Comparison of ENCODE assay signal across 1 cellular context in the genomic region with DNA sequence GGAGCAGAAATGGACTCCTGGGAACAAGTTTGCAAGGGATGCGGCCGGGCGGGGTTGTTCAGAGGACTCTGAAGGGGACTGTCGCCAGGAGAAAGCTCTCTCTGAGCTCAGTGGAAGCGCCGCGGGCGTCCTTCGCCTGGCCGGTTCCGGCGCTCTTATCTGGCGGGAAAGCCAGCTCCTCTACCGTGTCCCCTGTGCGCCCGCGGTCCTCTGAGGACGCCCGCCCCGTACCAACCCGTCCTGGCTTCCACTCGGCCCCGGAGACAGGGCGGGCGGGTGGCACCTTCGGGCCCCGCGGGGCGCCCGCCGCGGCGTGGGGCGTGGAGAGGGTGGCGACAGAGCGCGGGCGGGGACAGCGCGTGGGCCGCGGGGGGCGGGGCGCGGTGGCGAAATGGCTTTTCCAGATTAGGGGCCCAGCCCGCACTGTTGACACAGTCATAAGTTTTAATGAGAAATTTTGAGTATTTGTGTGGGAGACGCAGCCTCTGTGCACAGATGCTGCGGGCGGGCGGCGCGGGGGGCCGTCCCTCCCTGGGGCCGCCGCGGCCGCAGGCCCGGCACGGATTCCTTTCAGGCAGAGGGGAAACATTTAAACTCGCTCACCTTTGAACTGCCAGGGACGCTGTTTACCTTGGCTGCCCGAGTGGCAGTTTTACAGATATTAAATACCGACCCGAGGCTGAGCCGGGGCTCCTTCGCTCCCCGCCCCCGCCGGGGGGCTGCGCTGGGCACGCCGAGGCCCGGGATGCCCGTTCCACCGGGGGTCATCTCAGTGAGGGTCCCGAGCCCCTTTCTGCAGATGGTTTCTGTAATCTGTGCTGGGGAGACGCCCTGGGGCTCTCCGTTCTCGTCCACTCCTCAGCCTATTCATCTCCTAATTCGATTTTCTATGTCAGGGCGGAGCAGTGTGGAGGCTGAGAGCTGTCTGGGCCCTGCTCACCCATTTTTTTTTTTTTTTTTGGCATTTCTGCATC.
A peak's percentile ranks its signal among the peaks of the same experiment; 100 is the strongest.
TF ChIP-seq lines count a peak whose summit lies in the region.

No MANE protein-coding gene starts in this region.

TF ChIP-seq in HEK293, 187 proteins besides CTCF, POLR2A, EP300 and RAD21 (continued from another document):
- TF ChIP-seq, protein P1, sequence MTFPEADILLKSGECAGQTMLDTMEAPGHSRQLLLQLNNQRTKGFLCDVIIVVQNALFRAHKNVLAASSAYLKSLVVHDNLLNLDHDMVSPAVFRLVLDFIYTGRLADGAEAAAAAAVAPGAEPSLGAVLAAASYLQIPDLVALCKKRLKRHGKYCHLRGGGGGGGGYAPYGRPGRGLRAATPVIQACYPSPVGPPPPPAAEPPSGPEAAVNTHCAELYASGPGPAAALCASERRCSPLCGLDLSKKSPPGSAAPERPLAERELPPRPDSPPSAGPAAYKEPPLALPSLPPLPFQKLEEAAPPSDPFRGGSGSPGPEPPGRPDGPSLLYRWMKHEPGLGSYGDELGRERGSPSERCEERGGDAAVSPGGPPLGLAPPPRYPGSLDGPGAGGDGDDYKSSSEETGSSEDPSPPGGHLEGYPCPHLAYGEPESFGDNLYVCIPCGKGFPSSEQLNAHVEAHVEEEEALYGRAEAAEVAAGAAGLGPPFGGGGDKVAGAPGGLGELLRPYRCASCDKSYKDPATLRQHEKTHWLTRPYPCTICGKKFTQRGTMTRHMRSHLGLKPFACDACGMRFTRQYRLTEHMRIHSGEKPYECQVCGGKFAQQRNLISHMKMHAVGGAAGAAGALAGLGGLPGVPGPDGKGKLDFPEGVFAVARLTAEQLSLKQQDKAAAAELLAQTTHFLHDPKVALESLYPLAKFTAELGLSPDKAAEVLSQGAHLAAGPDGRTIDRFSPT (tag by site-specific recombination; IDR thresholded peaks at IDR 0.05) = peak; percentile 13; the same call in 1 of the 2 replicates
- TF ChIP-seq KLF10 (tag by site-specific recombination; IDR thresholded peaks at IDR 0.05) (peak; percentile 77), ZNF426 (tag by site-specific recombination; IDR thresholded peaks at IDR 0.05) (no peak), ZNF112 (tag by site-specific recombination; IDR thresholded peaks at IDR 0.05) (no peak), GLIS1 (tag by site-specific recombination; IDR thresholded peaks at IDR 0.05) (peak; percentile 98), ZNF610 (tag by site-specific recombination; IDR thresholded peaks at IDR 0.05; ENCODE audit: borderline replicate concordance) (peak; percentile 37; the same call in 1 of the 2 replicates), ZNF19 (tag by site-specific recombination; IDR thresholded peaks at IDR 0.05; ENCODE audit: low read depth) (no peak), ZNF324 (tag by site-specific recombination; IDR thresholded peaks at IDR 0.05) (0 out of 2 replicates have a peak, but pooled peaks have one; percentile 26), PRDM1 (tag by site-specific recombination; IDR thresholded peaks at IDR 0.05) (no peak), ZEB2 (tag by site-specific recombination; IDR thresholded peaks at IDR 0.05) (peak; percentile 17), ZBTB21 (tag by site-specific recombination; IDR thresholded peaks at IDR 0.05) (no peak), ZNF501 (tag by site-specific recombination; IDR thresholded peaks at IDR 0.05) (no peak), TRIM28 (IDR thresholded peaks at IDR 0.05; ENCODE audit: borderline replicate concordance, low read length) (0 out of 2 replicates have a peak, but pooled peaks have one; percentile 14), BCL11A (tag by site-specific recombination; IDR thresholded peaks at IDR 0.05; ENCODE audit: low read depth) (no peak), ZNF292 (tag by site-specific recombination; IDR thresholded peaks at IDR 0.05; ENCODE audit: borderline replicate concordance, low read depth) (no peak), ZFP41 (tag by site-specific recombination; IDR thresholded peaks at IDR 0.05; ENCODE audit: borderline replicate concordance) (no peak), SETDB1 (IDR thresholded peaks at IDR 0.05; ENCODE audit: insufficient read length, low read length) (no peak), ZBTB7A (tag by site-specific recombination; IDR thresholded peaks at IDR 0.05; ENCODE audit: low read depth) (no peak; the same call in 1 of the 2 replicates), ZNF239 (tag by site-specific recombination; IDR thresholded peaks at IDR 0.05) (no peak), ZNF623 (tag by site-specific recombination; IDR thresholded peaks at IDR 0.05) (no peak), ZNF366 (tag by site-specific recombination; conservative IDR thresholded peaks at IDR 0.05) (peak; percentile 25; the same call in 1 of the 2 replicates), ZNF423 (tag by site-specific recombination; IDR thresholded peaks at IDR 0.05) (peak; percentile 90), ZIC2 (tag by site-specific recombination; IDR thresholded peaks at IDR 0.05) (peak; percentile 84)
- TF ChIP-seq, protein P2, sequence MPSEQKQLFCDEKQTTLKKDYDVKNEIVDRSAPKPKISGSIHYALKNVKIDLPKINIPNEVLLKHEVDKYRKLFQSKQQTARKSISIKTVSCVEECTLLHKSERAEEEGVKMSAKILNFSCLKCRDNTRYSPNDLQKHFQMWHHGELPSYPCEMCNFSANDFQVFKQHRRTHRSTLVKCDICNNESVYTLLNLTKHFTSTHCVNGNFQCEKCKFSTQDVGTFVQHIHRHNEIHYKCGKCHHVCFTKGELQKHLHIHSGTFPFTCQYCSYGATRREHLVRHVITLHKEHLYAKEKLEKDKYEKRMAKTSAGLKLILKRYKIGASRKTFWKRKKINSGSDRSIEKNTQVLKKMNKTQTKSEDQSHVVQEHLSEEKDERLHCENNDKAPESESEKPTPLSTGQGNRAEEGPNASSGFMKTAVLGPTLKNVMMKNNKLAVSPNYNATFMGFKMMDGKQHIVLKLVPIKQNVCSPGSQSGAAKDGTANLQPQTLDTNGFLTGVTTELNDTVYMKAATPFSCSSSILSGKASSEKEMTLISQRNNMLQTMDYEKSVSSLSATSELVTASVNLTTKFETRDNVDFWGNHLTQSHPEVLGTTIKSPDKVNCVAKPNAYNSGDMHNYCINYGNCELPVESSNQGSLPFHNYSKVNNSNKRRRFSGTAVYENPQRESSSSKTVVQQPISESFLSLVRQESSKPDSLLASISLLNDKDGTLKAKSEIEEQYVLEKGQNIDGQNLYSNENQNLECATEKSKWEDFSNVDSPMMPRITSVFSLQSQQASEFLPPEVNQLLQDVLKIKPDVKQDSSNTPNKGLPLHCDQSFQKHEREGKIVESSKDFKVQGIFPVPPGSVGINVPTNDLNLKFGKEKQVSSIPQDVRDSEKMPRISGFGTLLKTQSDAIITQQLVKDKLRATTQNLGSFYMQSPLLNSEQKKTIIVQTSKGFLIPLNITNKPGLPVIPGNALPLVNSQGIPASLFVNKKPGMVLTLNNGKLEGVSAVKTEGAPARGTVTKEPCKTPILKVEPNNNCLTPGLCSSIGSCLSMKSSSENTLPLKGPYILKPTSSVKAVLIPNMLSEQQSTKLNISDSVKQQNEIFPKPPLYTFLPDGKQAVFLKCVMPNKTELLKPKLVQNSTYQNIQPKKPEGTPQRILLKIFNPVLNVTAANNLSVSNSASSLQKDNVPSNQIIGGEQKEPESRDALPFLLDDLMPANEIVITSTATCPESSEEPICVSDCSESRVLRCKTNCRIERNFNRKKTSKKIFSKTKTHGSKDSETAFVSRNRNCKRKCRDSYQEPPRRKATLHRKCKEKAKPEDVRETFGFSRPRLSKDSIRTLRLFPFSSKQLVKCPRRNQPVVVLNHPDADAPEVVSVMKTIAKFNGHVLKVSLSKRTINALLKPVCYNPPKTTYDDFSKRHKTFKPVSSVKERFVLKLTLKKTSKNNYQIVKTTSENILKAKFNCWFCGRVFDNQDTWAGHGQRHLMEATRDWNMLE (tag by site-specific recombination; conservative IDR thresholded peaks at IDR 0.05; ENCODE audit: low read depth) = no peak
- TF ChIP-seq, protein P3, sequence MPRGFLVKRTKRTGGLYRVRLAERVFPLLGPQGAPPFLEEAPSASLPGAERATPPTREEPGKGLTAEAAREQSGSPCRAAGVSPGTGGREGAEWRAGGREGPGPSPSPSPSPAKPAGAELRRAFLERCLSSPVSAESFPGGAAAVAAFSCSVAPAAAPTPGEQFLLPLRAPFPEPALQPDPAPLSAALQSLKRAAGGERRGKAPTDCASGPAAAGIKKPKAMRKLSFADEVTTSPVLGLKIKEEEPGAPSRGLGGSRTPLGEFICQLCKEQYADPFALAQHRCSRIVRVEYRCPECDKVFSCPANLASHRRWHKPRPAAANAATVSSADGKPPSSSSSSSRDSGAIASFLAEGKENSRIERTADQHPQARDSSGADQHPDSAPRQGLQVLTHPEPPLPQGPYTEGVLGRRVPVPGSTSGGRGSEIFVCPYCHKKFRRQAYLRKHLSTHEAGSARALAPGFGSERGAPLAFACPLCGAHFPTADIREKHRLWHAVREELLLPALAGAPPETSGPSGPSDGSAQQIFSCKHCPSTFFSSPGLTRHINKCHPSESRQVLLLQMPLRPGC (tag by site-specific recombination; IDR thresholded peaks at IDR 0.05) = no peak
TF ChIP-seq in HEK293: peak in this region for 55.
